ENCODE assay signal across 15 cellular contexts in genomic region chr7:139753693-139754111, GRCh38. TPM values are rescaled to one million over a fixed set of nuclear protein-coding genes. Genes with fewer than 3 reads are reported as not detected.
DNase-seq lines count a peak whose midpoint lies in the region; ATAC-seq and TF ChIP-seq lines count a peak whose summit lies in the region.
"Had no signal": no experiment of that assay in that cellular context is flagged by ENCODE, and none has a peak within 500 bp of the region (broad histone marks: within the 10 kb centered on the region; RNA-seq: fewer than 3 reads in every experiment).

No MANE protein-coding gene starts in this region.

- H3K27ac Mint-ChIP-seq in osteocyte (ENCODE audit: unreplicated experiment): peak overlapping the region; percentile 73

- no peaks in the 10 kb centered on the region for H3K36me3 ChIP-seq in HEK293 (ENCODE audit: control insufficient read depth in 2 of 2, insufficient read depth in 1 of 2, low read length in 2 of 2)
- H3K36me3 ChIP-seq in heart right ventricle: peaks cover 0 to 2% (median 0%) of the 10 kb centered on the region in 9 donors
- H3K36me3 ChIP-seq: thyroid gland had no signal

- intact Hi-C loops in heart right ventricle (cut with DNase I): no loop called here

- peaks cover 7% of the 10 kb centered on the region for H3K36me3 Mint-ChIP-seq in osteocyte (ENCODE audit: unreplicated experiment)

- H3K4me3 ChIP-seq in HEK293 (ENCODE audit: low read depth, low read length) (no peak overlapping the region), heart right ventricle (no peak overlapping the region)
- H3K4me3 ChIP-seq: thyroid gland had no signal

- no peaks in the 10 kb centered on the region for H3K27me3 ChIP-seq in heart right ventricle
- H3K27me3 ChIP-seq: thyroid gland had no signal

- ATAC-seq in heart right ventricle (peak in 7 of 8 donors; percentile 41 to 76 (median 46)), GM21515 (IDR thresholded peaks at IDR 0.05; ENCODE audit: unreplicated experiment) (no peak)

- no peaks in the 10 kb centered on the region for H3K27me3 Mint-ChIP-seq in osteocyte (ENCODE audit: unreplicated experiment)
- H3K27me3 Mint-ChIP-seq: activated naive CD8-positive, alpha-beta T cell; brain had no signal

- DNase-seq in NCI-H69 (lab: John Stamatoyannopoulos, UW): peak; percentile 51
- DNase-seq in heart right ventricle: no peak
- no peak for DNase-seq in osteocyte (ENCODE audit: extremely low spot score, unreplicated experiment)
- no peak for DNase-seq in glomerular visceral epithelial cell (ENCODE audit: extremely low spot score)
- no peak for DNase-seq in central memory CD4-positive, alpha-beta T cell
- DNase-seq in retina: no peak
- DNase-seq: activated CD4-positive, alpha-beta T cell treated with anti-CD3 and anti-CD28 coated beads, Interleukin-2, amount 50 U/mL, for 4 hours; activated T-cell treated with anti-CD3 and anti-CD28 coated beads, Interleukin-2, amount 50 U/mL, for 48 hours; AML-193; NCI-H1694; thyroid gland had no signal

- H3K9me3 Mint-ChIP-seq in osteocyte (ENCODE audit: unreplicated experiment): no peaks in the 10 kb centered on the region
- H3K9me3 Mint-ChIP-seq: brain had no signal

- POLR2A ChIA-PET in HEK293 (lab: Yijun Ruan, JAX): no interaction called here

- CTCF ChIA-PET in HEK293 (lab: Yijun Ruan, JAX): interaction anchor here (0.6 to 0.9 kb wide), 4 partner anchors 16 to 241 kb away, joined by 3 to 4 read pairs (median 3); no protein-coding TSS in a partner anchor

- no peak overlapping the region for H3K4me3 Mint-ChIP-seq in osteocyte (ENCODE audit: unreplicated experiment)
- H3K4me3 Mint-ChIP-seq: activated naive CD8-positive, alpha-beta T cell; brain had no signal

- H3K27ac ChIP-seq in HEK293 (ENCODE audit: extremely low read depth, low read depth, low read length): no peak overlapping the region
- H3K27ac ChIP-seq in heart right ventricle: peak overlapping the region in 8 of 10 donors; percentile 9 to 70 (median 58)
- H3K27ac ChIP-seq: thyroid gland had no signal

- H3K9me3 ChIP-seq in HEK293 (ENCODE audit: control insufficient read depth, insufficient read depth, low read depth, low read length) (no peaks in the 10 kb centered on the region), heart right ventricle (no peaks in the 10 kb centered on the region)
- H3K9me3 ChIP-seq: thyroid gland had no signal

- no peak for TF ChIP-seq CTCF in HEK293 (tag by site-specific recombination; IDR thresholded peaks at IDR 0.05)
- TF ChIP-seq CTCF in heart right ventricle (IDR thresholded peaks at IDR 0.05): no peak
- TF ChIP-seq CTCF in osteocyte (IDR thresholded peaks at IDR 0.05): no peak

- 61 to 73% methylated on average over 11 of the region's 11 CpGs for WGBS in heart right ventricle, 2 donors

- H3K4me1 ChIP-seq in HEK293 (ENCODE audit: control insufficient read depth, insufficient read depth, low read length) (no peaks in the 10 kb centered on the region), heart right ventricle (peaks cover 28 to 96% (median 80%) of the 10 kb centered on the region in 9 donors)

- H3K4me1 Mint-ChIP-seq in osteocyte (ENCODE audit: unreplicated experiment): peaks cover 76% of the 10 kb centered on the region

TF ChIP-seq in HEK293, 187 proteins besides CTCF, POLR2A, EP300 and RAD21:
- TF ChIP-seq ZBTB48 (tag by site-specific recombination; IDR thresholded peaks at IDR 0.05) (peak; percentile 74), SETDB1 (IDR thresholded peaks at IDR 0.05; ENCODE audit: insufficient read length, low read length) (no peak)

RNA-seq across cellular contexts. Expression of gene HIPK2, which starts 24.1 kb away (rescaled TPM):
- 100 to 1,000 TPM in 9 of 10 donors, 10 to 100 TPM in 1; 99.4 to 203 (median 136) TPM for total RNA-seq in heart right ventricle
- 10 to 100 TPM; 19.7 to 29.3 TPM for polyA plus RNA-seq in heart right ventricle
- total RNA-seq in osteocyte: 90.8 and 96.9 TPM in 2 replicates
